20 cellular contexts compared by ENCODE assay signal in genomic region chr4:125444166-125444565, GRCh38.
A peak's percentile ranks its signal among the peaks of the same experiment; 100 is the strongest.
DNase-seq lines count a peak whose midpoint lies in the region; ATAC-seq and TF ChIP-seq lines count a peak whose summit lies in the region.
"Had no signal": no experiment of that assay in that cellular context is flagged by ENCODE, and none has a peak within 500 bp of the region (broad histone marks: within the 10 kb centered on the region; RNA-seq: fewer than 3 reads in every experiment).

No MANE protein-coding gene starts in this region.

- 80 to 92% methylated on average over 1 of the region's 1 CpG for WGBS in sigmoid colon, 2 donors

- no peaks in the 10 kb centered on the region for H3K27me3 ChIP-seq in sigmoid colon

- H3K9me3 ChIP-seq in sigmoid colon = no peaks in the 10 kb centered on the region

- H3K36me3 ChIP-seq in sigmoid colon = peaks cover 0 to 8% (median 0%) of the 10 kb centered on the region in 4 donors

- no peak overlapping the region for H3K4me3 ChIP-seq in fibroblast of pulmonary artery (replicated peaks; ENCODE audit: low read depth, low read length)
- no peak overlapping the region for H3K4me3 ChIP-seq in sigmoid colon
- H3K4me3 ChIP-seq: GM23338 had no signal

- TF ChIP-seq POLR2A in sigmoid colon (IDR thresholded peaks at IDR 0.05) = no peak

- TF ChIP-seq EP300 in sigmoid colon (IDR thresholded peaks at IDR 0.05) = no peak

- H3K4me1 ChIP-seq in sigmoid colon = peaks cover 0 to 41% (median 12%) of the 10 kb centered on the region in 4 donors

- H3K27ac ChIP-seq in sigmoid colon = peak overlapping the region in 3 of 4 donors; percentile 68 to 78 (median 76)
- H3K27ac ChIP-seq: HL-60 had no signal

- ATAC-seq in left cardiac atrium = no peak
- ATAC-seq: GM23338, HCT116 had no signal

- TF ChIP-seq CTCF in fibroblast of pulmonary artery (IDR thresholded peaks at IDR 0.05; ENCODE audit: low read length, missing control alignments) = no peak
- no peak for TF ChIP-seq CTCF in sigmoid colon (IDR thresholded peaks at IDR 0.05)

- intact Hi-C loops in sigmoid colon (cut with DNase I) = no loop called here
- intact Hi-C loops in left cardiac atrium (cut with DNase I) = no loop called here

- DNase-seq in NCI-H226 (peak; percentile 64), amniotic epithelial cell (ENCODE audit: low read depth) (peak; percentile 27), fibroblast of pulmonary artery (ENCODE audit: low read depth) (peak; percentile 53), sigmoid colon (no peak), GDM1 (lab: John Stamatoyannopoulos, UW) (no peak), ecto neural progenitor cell (ENCODE audit: low spot score) (no peak), left cardiac atrium (no peak)
- DNase-seq: C1 segment of cervical spinal cord; CD4-positive, CD25-positive, alpha-beta regulatory T cell; CD8-positive, alpha-beta memory T cell; COR-L47; DMS 273 treated with DMSO at 0.1 percent for 48 hours; DMS53; DND-41; EL; H7; HFFc6 had no signal

Comparison
In these comparisons a context has a peak if more than half of its experiments do, and no peak if none do; other contexts are left out.
1. DNase-seq: peak in NCI-H226 (single experiment), amniotic epithelial cell (single experiment) and fibroblast of pulmonary artery (single experiment); none in sigmoid colon (single experiment), GDM1 (single experiment), ecto neural progenitor cell (single experiment) and left cardiac atrium (single experiment).